1 cellular context compared by ENCODE assay signal in the genomic region with DNA sequence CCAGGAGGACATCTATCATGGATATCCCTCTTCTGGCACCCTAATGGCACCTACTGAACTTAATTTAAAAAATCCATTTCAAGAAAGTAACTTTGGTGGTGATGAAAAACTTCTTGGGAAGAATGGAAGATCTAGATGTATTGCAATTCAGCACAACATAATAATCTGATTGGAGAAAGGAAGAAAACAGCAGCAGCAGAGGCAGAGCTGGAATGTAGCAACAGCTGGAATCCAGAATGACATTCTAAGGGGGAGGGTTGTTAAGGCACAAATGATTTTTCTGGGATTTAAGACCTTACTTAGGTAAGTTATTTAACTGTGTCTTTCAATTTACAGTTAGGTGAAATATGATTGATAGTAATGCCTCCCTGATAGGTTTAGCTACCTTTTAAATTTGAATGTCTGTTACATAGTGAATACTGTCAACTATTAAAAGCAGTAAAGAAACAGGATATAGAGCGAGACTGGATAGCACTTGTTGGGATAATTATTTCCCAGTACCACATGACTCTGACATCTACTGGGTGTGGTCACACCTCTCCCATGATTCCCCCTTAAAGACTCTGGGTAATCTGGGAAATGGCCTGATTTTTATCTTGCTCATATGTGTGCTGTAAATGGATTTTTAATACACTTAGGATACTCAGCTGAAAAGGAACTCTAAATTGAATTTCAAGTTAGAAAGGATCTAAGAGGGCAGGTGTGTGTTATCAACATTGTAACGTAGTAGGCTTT.
TF ChIP-seq lines count a peak whose summit lies in the region.

No MANE protein-coding gene starts in this region.

TF ChIP-seq in GM12878, 131 proteins besides CTCF, POLR2A, EP300 and RAD21:
- TF ChIP-seq SMC3 (IDR thresholded peaks at IDR 0.05; ENCODE audit: borderline replicate concordance, low read length) (no peak), SUPT20H (IDR thresholded peaks at IDR 0.05; ENCODE audit: borderline replicate concordance, control insufficient read depth, low read depth, low read length) (no peak), NRF1 (conservative IDR thresholded peaks at IDR 0.05; ENCODE audit: low read depth, low read length) (no peak), TCF12 (IDR thresholded peaks at IDR 0.05; ENCODE audit: low read depth, low read length) (no peak), RBBP5 (conservative IDR thresholded peaks at IDR 0.05) (no peak), CHD1 (IDR thresholded peaks at IDR 0.05; ENCODE audit: low read depth, low read length) (no peak), SRF (IDR thresholded peaks at IDR 0.05; ENCODE audit: low read depth in 2 of 2, low read length in 2 of 2) (no peak), ATF3 (IDR thresholded peaks at IDR 0.05; ENCODE audit: borderline replicate concordance, extremely low read depth, low read depth, low read length) (no peak), TAF1 (IDR thresholded peaks at IDR 0.05; ENCODE audit: borderline replicate concordance, low read depth, low read length) (no peak), ZNF687 (IDR thresholded peaks at IDR 0.05) (no peak), IRF4 (IDR thresholded peaks at IDR 0.05; ENCODE audit: low read depth, low read length) (no peak), JUND (IDR thresholded peaks at IDR 0.05; ENCODE audit: low read depth, low read length) (no peak), JUNB (IDR thresholded peaks at IDR 0.05) (no peak), MYB (IDR thresholded peaks at IDR 0.05; ENCODE audit: borderline replicate concordance, low read depth, low read length) (no peak), NKRF (conservative IDR thresholded peaks at IDR 0.05) (no peak), YY1 (IDR thresholded peaks at IDR 0.05; ENCODE audit: low read depth, low read length) (no peak), ZNF207 (IDR thresholded peaks at IDR 0.05; ENCODE audit: borderline replicate concordance) (no peak), STAT3 (IDR thresholded peaks at IDR 0.05; ENCODE audit: low read depth, low read length) (no peak), DPF2 (IDR thresholded peaks at IDR 0.05) (no peak)
- TF ChIP-seq, protein P1, sequence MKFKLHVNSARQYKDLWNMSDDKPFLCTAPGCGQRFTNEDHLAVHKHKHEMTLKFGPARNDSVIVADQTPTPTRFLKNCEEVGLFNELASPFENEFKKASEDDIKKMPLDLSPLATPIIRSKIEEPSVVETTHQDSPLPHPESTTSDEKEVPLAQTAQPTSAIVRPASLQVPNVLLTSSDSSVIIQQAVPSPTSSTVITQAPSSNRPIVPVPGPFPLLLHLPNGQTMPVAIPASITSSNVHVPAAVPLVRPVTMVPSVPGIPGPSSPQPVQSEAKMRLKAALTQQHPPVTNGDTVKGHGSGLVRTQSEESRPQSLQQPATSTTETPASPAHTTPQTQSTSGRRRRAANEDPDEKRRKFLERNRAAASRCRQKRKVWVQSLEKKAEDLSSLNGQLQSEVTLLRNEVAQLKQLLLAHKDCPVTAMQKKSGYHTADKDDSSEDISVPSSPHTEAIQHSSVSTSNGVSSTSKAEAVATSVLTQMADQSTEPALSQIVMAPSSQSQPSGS (IDR thresholded peaks at IDR 0.05; ENCODE audit: low read length) = no peak
TF ChIP-seq in GM12878: peak in this region for 0.
